In the genomic region with DNA sequence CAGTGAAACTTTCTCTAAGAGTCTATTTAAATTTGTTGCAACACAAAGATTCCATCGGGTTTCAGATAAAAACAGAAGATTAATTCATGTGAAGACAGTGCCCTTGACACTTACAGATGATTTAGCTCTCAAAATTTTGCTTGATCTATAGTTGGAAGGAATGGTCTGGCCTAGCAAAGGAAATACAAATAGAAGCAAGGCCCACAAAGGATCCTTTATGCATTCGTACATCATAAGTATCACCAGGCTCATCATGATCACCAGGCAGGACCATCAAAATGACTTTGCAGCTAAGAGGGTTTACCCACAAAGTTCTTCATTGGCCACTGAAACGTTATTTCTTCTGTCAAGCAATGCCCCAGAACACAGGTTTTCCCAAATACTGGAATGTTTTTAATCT, we compare ENCODE assay signal across 3 cellular contexts.
"Had no signal": no experiment of that assay in that cellular context is flagged by ENCODE, and none has a peak within 500 bp of the region (broad histone marks: within the 10 kb centered on the region; RNA-seq: fewer than 3 reads in every experiment).

No MANE protein-coding gene starts in this region.

- ATAC-seq: GM12878 had no signal

- DNase-seq: GDM1, GF-D8 had no signal
